8 cellular contexts compared by ENCODE assay signal in the genomic region with DNA sequence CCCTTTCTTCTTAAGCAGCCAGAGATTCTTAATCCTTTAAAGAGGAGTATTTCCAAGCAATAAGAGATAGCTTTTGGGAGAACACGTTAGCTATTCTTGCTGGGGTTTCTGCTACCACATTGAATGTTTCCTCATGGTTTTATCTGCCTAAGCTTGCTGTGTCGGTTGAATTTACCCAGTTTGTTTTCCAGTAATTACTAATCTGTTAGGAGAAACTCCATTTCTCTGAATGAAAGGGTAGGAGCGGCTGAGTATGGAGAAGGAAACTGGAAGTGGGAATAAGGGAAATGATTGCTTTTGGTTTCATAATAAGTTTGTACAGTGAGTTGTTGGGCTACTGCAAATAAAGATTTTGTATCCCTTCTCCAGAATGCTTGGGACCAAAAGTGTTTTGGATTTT. TPM values are rescaled to one million over a fixed set of nuclear protein-coding genes. Genes with fewer than 3 reads are reported as not detected.
A peak's percentile ranks its signal among the peaks of the same experiment; 100 is the strongest.
DNase-seq lines count a peak whose midpoint lies in the region; ATAC-seq and TF ChIP-seq lines count a peak whose summit lies in the region.

No MANE protein-coding gene starts in this region.

- 4 to 6% (median 5%) methylated on average over 3 of the region's 3 CpGs for WGBS in adrenal gland, 4 donors
- WGBS in lung, 2 donors: 2% methylated on average over 3 of the region's 3 CpGs

- TF ChIP-seq POLR2A in adrenal gland (IDR thresholded peaks at IDR 0.05): no peak
- TF ChIP-seq POLR2A in uterus (IDR thresholded peaks at IDR 0.05): no peak

- H3K27ac ChIP-seq in cardiac muscle cell (peak overlapping the region; percentile 92), adrenal gland (peak overlapping the region; percentile 88 to 98 (median 97)), lung (ENCODE audit: low read depth in 1 of 2, low read length in 1 of 2) (peak overlapping the region; percentile 21 to 27), uterus (peak overlapping the region; percentile 99)

- intact Hi-C loops in left ventricle myocardium superior (cut with micrococcal nuclease): loop anchor here (5.0 kb wide), 1 partner anchor 224 kb away; no protein-coding TSS in a partner anchor
- intact Hi-C loops in adrenal gland (cut with DNase I): loop anchor here (5.0 to 10.0 kb wide), 3 partner anchors 191 to 224 kb away; a partner anchor contains a TSS
- intact Hi-C loops in uterus (cut with DNase I; ENCODE audit: low total_unique reads): no loop called here

- TF ChIP-seq CTCF in cardiac muscle cell (IDR thresholded peaks at IDR 0.05; ENCODE audit: low read depth, low read length) (no peak), adrenal gland (IDR thresholded peaks at IDR 0.05) (no peak), lung (IDR thresholded peaks at IDR 0.05; ENCODE audit: control extremely low read depth, extremely low read depth) (no peak), uterus (IDR thresholded peaks at IDR 0.05) (no peak)

- H3K4me3 ChIP-seq in cardiac muscle cell (peak overlapping the region; percentile 55), adrenal gland (peak overlapping the region in 2 of 4 donors; percentile 74 to 87), lung (peak overlapping the region; percentile 25), uterus (peak overlapping the region; percentile 61 to 80)

- peak in 1 of 2 donors; percentile 20 for DNase-seq in cardiac muscle cell (ENCODE audit: low read depth in 1 of 2, low spot score in 1 of 2)
- DNase-seq in left ventricle myocardium superior: no peak
- no peak for DNase-seq in adrenal gland
- no peak for DNase-seq in lung (ENCODE audit: low spot score)
- no peak for DNase-seq in uterus
- DNase-seq in NCI-H510A treated with DMSO at 0.1 percent for 48 hours (lab: John Stamatoyannopoulos, UW): no peak
- DNase-seq in NCI-H1092 (lab: John Stamatoyannopoulos, UW): no peak

- H3K27me3 ChIP-seq in cardiac muscle cell (no peaks in the 10 kb centered on the region), adrenal gland (no peaks in the 10 kb centered on the region), lung (ENCODE audit: control insufficient read depth, insufficient read depth) (no peaks in the 10 kb centered on the region), uterus (no peaks in the 10 kb centered on the region)

- no peaks in the 10 kb centered on the region for H3K36me3 ChIP-seq in cardiac muscle cell
- H3K36me3 ChIP-seq in adrenal gland (replicated peaks in 1 of 2): no peaks in the 10 kb centered on the region
- H3K36me3 ChIP-seq in lung (ENCODE audit: control insufficient read depth in 2 of 2, insufficient read depth in 2 of 2, low read length in 2 of 2): no peaks in the 10 kb centered on the region
- H3K36me3 ChIP-seq in uterus: no peaks in the 10 kb centered on the region

- H3K4me1 ChIP-seq in cardiac muscle cell (ENCODE audit: low read depth): peaks cover 9% of the 10 kb centered on the region
- H3K4me1 ChIP-seq in adrenal gland (replicated peaks in 1 of 2): peaks cover 21 to 46% of the 10 kb centered on the region in 2 donors
- peaks cover 3 to 13% of the 10 kb centered on the region in 2 donors for H3K4me1 ChIP-seq in lung (ENCODE audit: control insufficient read depth in 2 of 2, insufficient read depth in 2 of 2, low read length in 2 of 2)
- peaks cover 0 to 20% of the 10 kb centered on the region in 2 donors for H3K4me1 ChIP-seq in uterus

- no peaks in the 10 kb centered on the region for H3K9me3 ChIP-seq in cardiac muscle cell (ENCODE audit: low read depth)
- no peaks in the 10 kb centered on the region for H3K9me3 ChIP-seq in adrenal gland (replicated peaks in 1 of 3)
- no peaks in the 10 kb centered on the region for H3K9me3 ChIP-seq in lung (ENCODE audit: control insufficient read depth in 2 of 2, insufficient read depth in 1 of 2, low read length in 1 of 2)
- H3K9me3 ChIP-seq in uterus: no peaks in the 10 kb centered on the region

- no peak for ATAC-seq in left ventricle myocardium superior
- no peak for ATAC-seq in lung (ENCODE audit: insufficient read depth, low FRiP score)
- no peak for ATAC-seq in GM18867 (IDR thresholded peaks at IDR 0.05; ENCODE audit: unreplicated experiment)

RNA-seq across cellular contexts. Expression of a gene that starts 1.2 kb away (rescaled TPM):
- total RNA-seq in cardiac muscle cell: 6.0 and 6.6 TPM in 2 replicates
- polyA plus RNA-seq in cardiac muscle cell: 3.9 and 4.4 TPM in 2 replicates
- 21.5 TPM for total RNA-seq in left ventricle myocardium superior
- total RNA-seq in adrenal gland: 10 to 100 TPM in 6 of 8 donors, 1 to 10 TPM in 2; 6.9 to 21.0 (median 13.1) TPM
- 10 to 100 TPM in 1 of 3 donors, 1 to 10 TPM in 2; 3.5 to 12.8 (median 5.7) TPM for polyA plus RNA-seq in adrenal gland
- 10 to 100 TPM; 24.3 to 30.5 TPM for total RNA-seq in lung
- polyA plus RNA-seq in lung: 1 to 10 TPM; 5.3 to 10.0 TPM
- 10 to 100 TPM; 12.8 to 47.1 (median 26.5) TPM for total RNA-seq in uterus

Comparison
In these comparisons a context has a peak if more than half of its experiments do, and no peak if none do; other contexts are left out.
1. H3K27ac ChIP-seq: peak in every context shown above with its lines; median percentile 99 in uterus; 97 in adrenal gland; 92 in cardiac muscle cell; 24 in lung.